In the genomic region with DNA sequence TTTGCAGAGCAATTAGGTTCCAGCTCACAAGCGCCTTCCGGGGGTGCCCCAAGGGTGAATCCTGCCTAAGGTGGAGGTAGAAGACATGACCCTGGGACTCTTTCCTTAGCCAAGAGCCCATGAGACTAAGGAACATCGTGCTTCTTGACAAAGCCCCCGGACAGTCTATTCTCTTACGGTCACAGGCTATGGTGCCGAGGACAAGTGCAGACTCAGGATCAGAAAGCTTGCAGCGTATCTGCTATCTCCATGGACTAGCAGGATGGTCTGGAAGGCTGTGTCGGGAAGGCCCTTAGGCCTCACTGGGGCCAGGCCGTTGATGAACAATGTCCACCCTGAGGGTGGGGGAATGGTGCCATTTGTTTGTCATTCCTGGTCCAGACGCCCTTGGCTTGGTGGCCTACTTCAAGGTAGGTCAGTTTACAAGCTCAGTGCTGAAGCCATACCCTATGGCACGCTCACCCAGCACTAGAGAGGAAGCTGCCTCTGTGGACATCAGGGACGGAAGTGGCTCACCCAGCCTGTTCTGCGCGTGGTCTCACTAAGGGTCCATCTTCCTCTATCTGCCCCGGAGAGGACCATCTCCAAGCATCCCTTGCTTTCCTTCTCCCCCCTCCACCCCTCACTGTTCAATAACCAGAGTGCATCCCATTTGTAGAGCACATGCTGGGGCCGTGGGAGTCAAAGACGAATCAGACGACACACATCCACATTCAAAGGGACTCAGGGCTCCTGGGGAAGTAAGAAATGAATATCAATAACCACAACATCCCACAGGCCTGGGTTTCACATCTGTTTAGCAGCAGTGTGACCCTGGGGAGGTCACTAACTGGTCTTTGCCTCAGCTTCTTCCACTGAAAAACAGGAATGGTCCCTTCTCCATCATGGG, we compare ENCODE assay signal across 10 cellular contexts. TPM values are rescaled to one million over a fixed set of nuclear protein-coding genes. Genes with fewer than 3 reads are reported as not detected.
A peak's percentile ranks its signal among the peaks of the same experiment; 100 is the strongest.
DNase-seq lines count a peak whose midpoint lies in the region; ATAC-seq and TF ChIP-seq lines count a peak whose summit lies in the region.
"Had no signal": no experiment of that assay in that cellular context is flagged by ENCODE, and none has a peak within 500 bp of the region (broad histone marks: within the 10 kb centered on the region; RNA-seq: fewer than 3 reads in every experiment).

No MANE protein-coding gene starts in this region.

- H3K27me3 Mint-ChIP-seq in CD8-positive, alpha-beta T cell (ENCODE audit: low read depth) = no peaks in the 10 kb centered on the region

- POLR2A ChIA-PET in CD8-positive, alpha-beta T cell (lab: Charles Lee) = no interaction called here

- peak overlapping the region; percentile 29 for H3K27ac Mint-ChIP-seq in CD8-positive, alpha-beta T cell

- H3K36me3 ChIP-seq in CD8-positive, alpha-beta T cell (ENCODE audit: insufficient read depth, low read length) = peaks cover 7% of the 10 kb centered on the region

- no peak overlapping the region for H3K4me3 Mint-ChIP-seq in CD8-positive, alpha-beta T cell

- H3K4me1 ChIP-seq in CD8-positive, alpha-beta T cell (ENCODE audit: insufficient read depth, low read length) = no peaks in the 10 kb centered on the region

- intact Hi-C loops in CD8-positive, alpha-beta T cell (cut with DNase I, micrococcal nuclease) = no loop called here

- peak in 1 of 7 experiments; percentile 49 for DNase-seq in CD8-positive, alpha-beta T cell
- DNase-seq in SW480 (ENCODE audit: low spot score) = peak; percentile 0
- DNase-seq in mesenteric fat pad (ENCODE audit: low spot score) = peak; percentile 90
- DNase-seq in effector CD8-positive, alpha-beta T cell (lab: John Stamatoyannopoulos, UW) = no peak
- DNase-seq in NCI-H1048 (lab: John Stamatoyannopoulos, UW) = no peak
- no peak for DNase-seq in ureter (ENCODE audit: low spot score)
- DNase-seq: WERI-Rb-1 had no signal

- no peak for ATAC-seq in CD8-positive, alpha-beta T cell
- ATAC-seq in GM21367 (IDR thresholded peaks at IDR 0.05; ENCODE audit: unreplicated experiment) (peak; percentile 71), HG02970 (IDR thresholded peaks at IDR 0.05; ENCODE audit: low FRiP score, unreplicated experiment) (no peak)

- H3K36me3 Mint-ChIP-seq in CD8-positive, alpha-beta T cell = peaks cover 22% of the 10 kb centered on the region

- peaks cover 10% of the 10 kb centered on the region for H3K4me1 Mint-ChIP-seq in CD8-positive, alpha-beta T cell (ENCODE audit: low read depth)

- no peak overlapping the region for H3K4me3 ChIP-seq in CD8-positive, alpha-beta T cell (ENCODE audit: low read depth, low read length)
- H3K4me3 ChIP-seq: dorsolateral prefrontal cortex had no signal

- TF ChIP-seq CTCF in CD8-positive, alpha-beta T cell (IDR thresholded peaks at IDR 0.05) = no peak

- no peaks in the 10 kb centered on the region for H3K9me3 ChIP-seq in CD8-positive, alpha-beta T cell (ENCODE audit: low read length)

- no peak overlapping the region for H3K27ac ChIP-seq in CD8-positive, alpha-beta T cell (ENCODE audit: low read depth, low read length)
- H3K27ac ChIP-seq: WERI-Rb-1 had no signal

- no peaks in the 10 kb centered on the region for H3K27me3 ChIP-seq in CD8-positive, alpha-beta T cell (ENCODE audit: insufficient read depth, low read length)
- H3K27me3 ChIP-seq: dorsolateral prefrontal cortex had no signal

- CTCF ChIA-PET in CD8-positive, alpha-beta T cell (lab: Charles Lee) = no interaction called here

- no peaks in the 10 kb centered on the region for H3K9me3 Mint-ChIP-seq in CD8-positive, alpha-beta T cell

RNA-seq across cellular contexts. Expression of a gene that starts 45.0 kb away (rescaled TPM):
- total RNA-seq in CD8-positive, alpha-beta T cell = 1 to 10 TPM; 4.4 to 6.7 TPM
- total RNA-seq in mesenteric fat pad (8.1 TPM), ureter (4.3 TPM)

Comparison
In these comparisons a context has a peak if more than half of its experiments do, and no peak if none do; other contexts are left out.
1. DNase-seq: peak in SW480 (single experiment) and mesenteric fat pad (single experiment); none in effector CD8-positive, alpha-beta T cell (single experiment), NCI-H1048 (single experiment) and ureter (single experiment).